Comparison of ENCODE assay signal across 8 cellular contexts in genomic region chr12:57610553-57611115, GRCh38. TPM values are rescaled to one million over a fixed set of nuclear protein-coding genes. Genes with fewer than 3 reads are reported as not detected.
A peak's percentile ranks its signal among the peaks of the same experiment; 100 is the strongest.
DNase-seq lines count a peak whose midpoint lies in the region; ATAC-seq, FAIRE-seq and TF ChIP-seq lines count a peak whose summit lies in the region.

No MANE protein-coding gene starts in this region.

- no peak for TF ChIP-seq POLR2A in lower leg skin (IDR thresholded peaks at IDR 0.05)
- no peak for TF ChIP-seq POLR2A in transverse colon (IDR thresholded peaks at IDR 0.05)

- H3K4me1 ChIP-seq in transverse colon: peaks cover 8 to 46% (median 21%) of the 10 kb centered on the region in 4 donors

- no peak for FAIRE-seq in bronchial epithelial cell (lab: Jason Lieb, UNC)

- intact Hi-C loops in activated CD4-positive, alpha-beta T cell treated with anti-CD3 and anti-CD28 coated beads for 36 hours (cut with DNase I, micrococcal nuclease): loop anchor here in 1 of 2 experiments (1.0 kb wide), 2 partner anchors 11 to 19 kb away; partner anchors contain the start of gene PIP4K2C
- intact Hi-C loops in lower leg skin (cut with DNase I; ENCODE audit: low total_unique reads) (no loop called here), transverse colon (cut with DNase I; ENCODE audit: low total_unique reads) (no loop called here)

- H3K27me3 Mint-ChIP-seq in activated CD4-positive, alpha-beta T cell treated with anti-CD3 and anti-CD28 coated beads for 36 hours: peaks cover 13% of the 10 kb centered on the region

- no peaks in the 10 kb centered on the region for H3K9me3 ChIP-seq in transverse colon

- no peaks in the 10 kb centered on the region for H3K9me3 Mint-ChIP-seq in activated CD4-positive, alpha-beta T cell treated with anti-CD3 and anti-CD28 coated beads for 36 hours (ENCODE audit: low read depth)

- peak overlapping the region; percentile 81 to 93 (median 84) for H3K27ac ChIP-seq in transverse colon

- TF ChIP-seq CTCF in bronchial epithelial cell (IDR thresholded peaks at IDR 0.05; ENCODE audit: insufficient read depth, low read length, severe bottlenecking) (no peak), lower leg skin (IDR thresholded peaks at IDR 0.05) (no peak), transverse colon (IDR thresholded peaks at IDR 0.05) (no peak)

- peak; percentile 28 for DNase-seq in activated CD4-positive, alpha-beta T cell treated with anti-CD3 and anti-CD28 coated beads for 36 hours
- no peak for DNase-seq in activated CD4-positive, alpha-beta T cell treated with anti-CD3 and anti-CD28 coated beads for 4 hours
- DNase-seq in bronchial epithelial cell (ENCODE audit: low read depth): no peak
- DNase-seq in lower leg skin (ENCODE audit: low spot score in 2 of 2): peak in 1 of 2 donors; percentile 94
- DNase-seq in transverse colon: peak; percentile 59
- DNase-seq in NCI-H774 (lab: John Stamatoyannopoulos, UW): no peak

- no peaks in the 10 kb centered on the region for H3K36me3 ChIP-seq in bronchial epithelial cell (ENCODE audit: control insufficient read depth, insufficient read depth, low read length)
- H3K36me3 ChIP-seq in transverse colon: no peaks in the 10 kb centered on the region

- CTCF ChIA-PET in activated CD4-positive, alpha-beta T cell treated with anti-CD3 and anti-CD28 coated beads for 36 hours (lab: Charles Lee): interaction anchor here (0.6 to 0.9 kb wide), 2 partner anchors 17 to 25 kb away, joined by 3 to 4 read pairs; no protein-coding TSS in a partner anchor

- H3K4me3 Mint-ChIP-seq in activated CD4-positive, alpha-beta T cell treated with anti-CD3 and anti-CD28 coated beads for 36 hours: peak overlapping the region; percentile 55

- H3K4me3 ChIP-seq in bronchial epithelial cell (ENCODE audit: low read depth, low read length) (peak overlapping the region; percentile 32), lower leg skin (ENCODE audit: low read depth, poor library complexity, severe bottlenecking) (peak overlapping the region; percentile 39), transverse colon (peak overlapping the region; percentile 37 to 94 (median 60))

- POLR2A ChIA-PET in activated CD4-positive, alpha-beta T cell treated with anti-CD3 and anti-CD28 coated beads for 36 hours (lab: Charles Lee): interaction anchor here (1.1 kb wide), 1 partner anchor 17 kb away, joined by 3 read pairs; no protein-coding TSS in a partner anchor

- ATAC-seq in activated CD4-positive, alpha-beta T cell treated with anti-CD3 and anti-CD28 coated beads for 36 hours: no peak
- ATAC-seq in GM21528 (IDR thresholded peaks at IDR 0.05; ENCODE audit: low FRiP score, unreplicated experiment): no peak
- no peak for ATAC-seq in GM18873 (IDR thresholded peaks at IDR 0.05; ENCODE audit: low FRiP score, unreplicated experiment)

- peaks cover 17% of the 10 kb centered on the region for H3K27me3 ChIP-seq in bronchial epithelial cell (ENCODE audit: control insufficient read depth, insufficient read depth, low read length)
- H3K27me3 ChIP-seq in transverse colon: peaks cover 55% of the 10 kb centered on the region

- no peak for TF ChIP-seq EP300 in transverse colon (IDR thresholded peaks at IDR 0.05; ENCODE audit: low read depth)

- H3K27ac Mint-ChIP-seq in activated CD4-positive, alpha-beta T cell treated with anti-CD3 and anti-CD28 coated beads for 36 hours: no peak overlapping the region

- 4 to 5% methylated on average over 30 of the region's 30 CpGs for WGBS in lower leg skin, 2 donors
- WGBS in transverse colon (ENCODE audit: low coverage in 1 of 2), 2 donors: 10% methylated on average over 30 of the region's 30 CpGs; no CpG with 5 or more reads in 1 of the 2 donors

- peaks cover 6% of the 10 kb centered on the region for H3K4me1 Mint-ChIP-seq in activated CD4-positive, alpha-beta T cell treated with anti-CD3 and anti-CD28 coated beads for 36 hours

- no peaks in the 10 kb centered on the region for H3K36me3 Mint-ChIP-seq in activated CD4-positive, alpha-beta T cell treated with anti-CD3 and anti-CD28 coated beads for 36 hours (ENCODE audit: low read depth)

- in situ Hi-C loops in transverse colon (cut with MboI; ENCODE audit: low pct_ligation_motif_present in 1 of 4, low pct_unique_long_range_greater_than_20kb in 1 of 4, low sequenced_read_pairs in 3 of 4): no loop called here

RNA-seq across cellular contexts. Expression of gene ARHGEF25, which starts 0.6 kb away (rescaled TPM):
- 1 to 10 TPM; 2.2 to 2.6 TPM for total RNA-seq in activated CD4-positive, alpha-beta T cell treated with anti-CD3 and anti-CD28 coated beads for 36 hours
- total RNA-seq in bronchial epithelial cell (0.26 and 0.53 TPM in 2 replicates), lower leg skin (10 to 100 TPM in 1 of 4 donors, 1 to 10 TPM in 3; 3.8 to 10.3 (median 6.9) TPM), transverse colon (10 to 100 TPM in 3 of 4 donors, 1 to 10 TPM in 1; 6.6 to 35.9 (median 15.3) TPM)

RNA-seq across cellular contexts. Expression of gene DTX3, which starts 6.0 kb away (rescaled TPM):
- 10 to 100 TPM; 16.7 to 17.0 TPM for total RNA-seq in activated CD4-positive, alpha-beta T cell treated with anti-CD3 and anti-CD28 coated beads for 36 hours
- 1.5 and 3.7 TPM in 2 replicates for total RNA-seq in bronchial epithelial cell
- total RNA-seq in lower leg skin: 10 to 100 TPM in 2 of 4 donors, 1 to 10 TPM in 2; 6.1 to 17.4 (median 11.4) TPM
- total RNA-seq in transverse colon: 10 to 100 TPM in 1 of 4 donors, 1 to 10 TPM in 3; 8.0 to 10.9 (median 9.6) TPM

RNA-seq across cellular contexts. Expression of gene PIP4K2C, which starts 19.6 kb away (rescaled TPM):
- 10 to 100 TPM; 12.1 to 14.9 TPM for total RNA-seq in activated CD4-positive, alpha-beta T cell treated with anti-CD3 and anti-CD28 coated beads for 36 hours
- total RNA-seq in bronchial epithelial cell (38.4 and 46.3 TPM in 2 replicates), lower leg skin (10 to 100 TPM; 29.1 to 48.9 (median 39.1) TPM), transverse colon (100 to 1,000 TPM in 1 of 4 donors, 10 to 100 TPM in 3; 38.4 to 308 (median 45.8) TPM)

RNA-seq across cellular contexts. Expression of gene B4GALNT1, which starts 22.4 kb away (rescaled TPM):
- total RNA-seq in activated CD4-positive, alpha-beta T cell treated with anti-CD3 and anti-CD28 coated beads for 36 hours: 1 to 10 TPM; 1.4 to 1.5 TPM
- total RNA-seq in bronchial epithelial cell (0.13 TPM in 1 of 2 replicates, not detected in the other), lower leg skin (1 to 10 TPM in 1 of 4 donors, under 1 TPM in 3; 0.19 to 1.7 (median 0.26) TPM), transverse colon (1 to 10 TPM in 2 of 4 donors, under 1 TPM in 1, not detected in 1; 0.68 to 6.4 (median 2.1) TPM)

Comparison
In these comparisons a context has a peak if more than half of its experiments do, and no peak if none do; other contexts are left out.
1. DNase-seq: peak in activated CD4-positive, alpha-beta T cell treated with anti-CD3 and anti-CD28 coated beads for 36 hours (single experiment) and transverse colon (single experiment); none in activated CD4-positive, alpha-beta T cell treated with anti-CD3 and anti-CD28 coated beads for 4 hours (0 of 2), bronchial epithelial cell (single experiment) and NCI-H774 (single experiment).
2. Peak in every context shown above with its lines, with median percentiles within 50 percentile points of each other: H3K4me3 ChIP-seq.